ENCODE assay signal across 25 cellular contexts in genomic region chr6:149136913-149137286, GRCh38.
"Had no signal": no experiment of that assay in that cellular context is flagged by ENCODE, and none has a peak within 500 bp of the region (broad histone marks: within the 10 kb centered on the region; RNA-seq: fewer than 3 reads in every experiment).

No MANE protein-coding gene starts in this region.

- H3K9me3 ChIP-seq: esophagus squamous epithelium, gastroesophageal sphincter, left ventricle myocardium inferior, lower lobe of right lung, pancreas, suprapubic skin, thyroid gland had no signal

- H3K4me3 ChIP-seq: esophagus squamous epithelium, gastroesophageal sphincter, left ventricle myocardium inferior, lower lobe of right lung, neural progenitor cell, pancreas, smooth muscle cell, suprapubic skin, thyroid gland had no signal

- H3K27me3 Mint-ChIP-seq: effector memory CD8-positive, alpha-beta T cell; memory B cell; type B pancreatic cell had no signal

- FAIRE-seq: keratinocyte, pancreas had no signal

- H3K27me3 ChIP-seq: esophagus squamous epithelium, gastroesophageal sphincter, neural progenitor cell, pancreas, suprapubic skin, thyroid gland had no signal

- ATAC-seq: effector memory CD8-positive, alpha-beta T cell; gastroesophageal sphincter; lower lobe of right lung; natural killer cell treated with Interleukin-12 subunit alpha and Interleukin-12 subunit beta and Interleukin-15 and Interleukin-18, amount 100 ng/mL, for 72 hours; stimulated activated effector memory CD8-positive, alpha-beta T cell treated with anti-CD3 and anti-CD28 coated beads, Interleukin-12 subunit alpha, Interleukin-12 subunit beta, amount 100 ng/mL, for 72 hours; stimulated activated naive CD8-positive, alpha-beta T cell treated with anti-CD3 and anti-CD28 coated beads, Interleukin-15, Interleukin-2, amounts not matched to agents 100 U/mL and 50 U/mL, for 24 hours had no signal

- H3K27ac ChIP-seq: epithelial cell of prostate, esophagus squamous epithelium, gastroesophageal sphincter, left ventricle myocardium inferior, lower lobe of right lung, neural progenitor cell, pancreas, suprapubic skin, thyroid gland had no signal

- H3K36me3 ChIP-seq: esophagus squamous epithelium, gastroesophageal sphincter, left ventricle myocardium inferior, lower lobe of right lung, neural progenitor cell, pancreas, suprapubic skin, thyroid gland had no signal

- H3K9me3 Mint-ChIP-seq: effector memory CD8-positive, alpha-beta T cell; immature natural killer cell; memory B cell had no signal

- H3K4me1 ChIP-seq: gastroesophageal sphincter, suprapubic skin had no signal

- H3K27ac Mint-ChIP-seq: immature natural killer cell, memory B cell, mesothelial cell of epicardium, neural progenitor cell, progenitor cell of endocrine pancreas, type B pancreatic cell had no signal

- H3K4me3 Mint-ChIP-seq: effector memory CD8-positive, alpha-beta T cell; immature natural killer cell; memory B cell; mesothelial cell of epicardium; neural progenitor cell; stimulated activated effector memory CD8-positive, alpha-beta T cell treated with anti-CD3 and anti-CD28 coated beads, Interleukin-12 subunit alpha, Interleukin-12 subunit beta, amount 100 ng/mL, for 72 hours; type B pancreatic cell had no signal

- H3K36me3 Mint-ChIP-seq: immature natural killer cell, memory B cell, mesothelial cell of epicardium, neural progenitor cell, type B pancreatic cell had no signal

- DNase-seq: effector memory CD8-positive, alpha-beta T cell; esophagus squamous epithelium; glutamatergic neuron; immature natural killer cell; left ventricle myocardium inferior; lower lobe of right lung; nucleus accumbens; pancreas; right cardiac atrium; stimulated activated CD4-positive, alpha-beta T cell treated with anti-CD3 and anti-CD28 coated beads, Interleukin-4, amount 100 ng/mL, for 1 hour; stimulated activated CD8-positive, alpha-beta memory T cell treated with anti-CD3 and anti-CD28 coated beads, Interleukin-4, amount 100 ng/mL, for 48 hours; stimulated activated naive CD8-positive, alpha-beta T cell treated with anti-CD3 and anti-CD28 coated beads, Interleukin-15, Interleukin-2, amounts not matched to agents 100 U/mL and 50 U/mL, for 24 hours; thyroid gland had no signal
